6 cellular contexts compared by ENCODE assay signal in genomic region chr11:30505603-30506002, GRCh38.
"Had no signal": no experiment of that assay in that cellular context is flagged by ENCODE, and none has a peak within 500 bp of the region (broad histone marks: within the 10 kb centered on the region; RNA-seq: fewer than 3 reads in every experiment).

No MANE protein-coding gene starts in this region.

- ATAC-seq: GM23338 had no signal

- H2AFZ ChIP-seq: GM23338 had no signal

- H3K4me2 ChIP-seq: GM23338 had no signal

- DNase-seq: H9, HCEC 1CT had no signal

- FAIRE-seq: H1, H54, HTR-8/SVneo had no signal

- H3K4me3 ChIP-seq: GM23338 had no signal
